Comparison of ENCODE assay signal across 15 cellular contexts in genomic region chr14:27427796-27428195, GRCh38.
DNase-seq lines count a peak whose midpoint lies in the region; ATAC-seq and TF ChIP-seq lines count a peak whose summit lies in the region.
"Had no signal": no experiment of that assay in that cellular context is flagged by ENCODE, and none has a peak within 500 bp of the region (broad histone marks: within the 10 kb centered on the region; RNA-seq: fewer than 3 reads in every experiment).

No MANE protein-coding gene starts in this region.

- no peak for ATAC-seq in HG02798 (IDR thresholded peaks at IDR 0.05; ENCODE audit: poor library complexity, unreplicated experiment)
- ATAC-seq: gastrocnemius medialis; stimulated activated memory B cell treated with anti-CD40 and anti-IgM and Interleukin-4, amounts not matched to agents 10 μg/mL and 1 μg/mL and 100 μg/mL, for 72 hours; upper lobe of right lung had no signal

- POLR2A ChIA-PET in HEK293T (lab: Yijun Ruan, JAX) = no interaction called here

- no peak for TF ChIP-seq CTCF in cardiac fibroblast (IDR thresholded peaks at IDR 0.05; ENCODE audit: low read depth, low read length)

- no peak overlapping the region for H3K4me3 ChIP-seq in cardiac fibroblast (replicated peaks in 1 of 2; ENCODE audit: low read depth in 2 of 2, low read length in 2 of 2)
- H3K4me3 ChIP-seq: gastrocnemius medialis, neural progenitor cell, upper lobe of right lung had no signal

- in situ Hi-C loops in Caki2 (cut with HindIII; ENCODE audit: low pct_unique_long_range_greater_than_20kb, low sequenced_read_pairs) = no loop called here

- DNase-seq in Caki2 (ENCODE audit: low read depth) = peak; percentile 87
- DNase-seq in OCI-M1 (lab: John Stamatoyannopoulos, UW) = peak; percentile 64
- DNase-seq in cardiac fibroblast (ENCODE audit: low read depth in 2 of 2) = peak; percentile 34 to 74
- peak; percentile 84 for DNase-seq in kidney glomerular epithelial cell (lab: John Stamatoyannopoulos, UW)
- DNase-seq in DMS114 treated with DMSO at 0.1 percent for 48 hours (lab: John Stamatoyannopoulos, UW; ENCODE audit: unreplicated experiment) = no peak
- no peak for DNase-seq in HEK293T (ENCODE audit: extremely low spot score)
- DNase-seq in NCI-H1092 (lab: John Stamatoyannopoulos, UW) = no peak
- DNase-seq: activated effector memory CD4-positive, alpha-beta T cell treated with Interleukin-2 at 50 U/mL for 16 hours; AML-193; gastrocnemius medialis; NCI-H1105 treated with DMSO at 0.1 percent for 48 hours; upper lobe of right lung had no signal

- CTCF ChIA-PET in HEK293T (lab: Yijun Ruan, JAX) = no interaction called here

TF ChIP-seq in HEK293T, 16 proteins besides CTCF, POLR2A, EP300 and RAD21:
- no peak for TF ChIP-seq FOXM1 (IDR thresholded peaks at IDR 0.05; ENCODE audit: borderline replicate concordance)
- no peak for TF ChIP-seq BHLHE40 (IDR thresholded peaks at IDR 0.05; ENCODE audit: borderline replicate concordance)
- no peak for TF ChIP-seq L3MBTL2 (conservative IDR thresholded peaks at IDR 0.05)
- TF ChIP-seq PKNOX1 (IDR thresholded peaks at IDR 0.05) = no peak
- no peak for TF ChIP-seq NFRKB (IDR thresholded peaks at IDR 0.05)
- TF ChIP-seq ZNF384 (IDR thresholded peaks at IDR 0.05) = no peak
- no peak for TF ChIP-seq ARNT (IDR thresholded peaks at IDR 0.05)

Comparison
In these comparisons a context has a peak if more than half of its experiments do, and no peak if none do; other contexts are left out.
1. DNase-seq: peak in Caki2 (single experiment), OCI-M1 (single experiment), cardiac fibroblast (2 of 2) and kidney glomerular epithelial cell (single experiment); none in DMS114 treated with DMSO at 0.1 percent for 48 hours (single experiment), HEK293T (single experiment) and NCI-H1092 (single experiment).